10 cellular contexts compared by ENCODE assay signal in the genomic region with DNA sequence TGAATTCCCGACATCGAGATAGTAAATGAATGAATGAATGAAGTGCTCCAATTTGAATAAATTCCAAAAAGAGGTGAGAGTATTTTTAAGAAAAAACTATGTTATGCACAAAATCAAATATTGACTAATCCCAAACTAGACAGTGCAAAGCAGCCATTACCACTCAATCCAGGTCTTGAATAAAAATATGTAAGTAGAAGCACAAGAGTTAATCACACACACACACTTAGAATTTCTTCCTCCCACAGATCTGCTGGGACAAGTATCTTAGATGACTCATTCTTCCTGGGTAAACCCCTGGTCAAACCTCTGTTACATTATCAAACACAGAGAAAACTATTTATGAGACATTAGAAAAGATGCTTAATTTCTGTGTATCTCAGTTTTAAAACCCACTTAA. TPM values are rescaled to one million over a fixed set of nuclear protein-coding genes. Genes with fewer than 3 reads are reported as not detected.
DNase-seq lines count a peak whose midpoint lies in the region; ATAC-seq, FAIRE-seq and TF ChIP-seq lines count a peak whose summit lies in the region.
"Had no signal": no experiment of that assay in that cellular context is flagged by ENCODE, and none has a peak within 500 bp of the region (broad histone marks: within the 10 kb centered on the region; RNA-seq: fewer than 3 reads in every experiment).

No MANE protein-coding gene starts in this region.

- no peak overlapping the region for H3K27ac ChIP-seq in RWPE1
- no peak overlapping the region for H3K27ac ChIP-seq in lower lobe of right lung
- no peak overlapping the region for H3K27ac ChIP-seq in ovary
- H3K27ac ChIP-seq: HL-60 had no signal

- no peaks in the 10 kb centered on the region for H3K27me3 ChIP-seq in lower lobe of right lung (ENCODE audit: low read depth)
- no peaks in the 10 kb centered on the region for H3K27me3 ChIP-seq in ovary

- H3K36me3 ChIP-seq in lower lobe of right lung (no peaks in the 10 kb centered on the region), ovary (no peaks in the 10 kb centered on the region)

- 57 to 72% (median 63%) methylated on average over 2 of the region's 2 CpGs for WGBS in ovary, 3 donors

- H3K4me3 ChIP-seq in GM12865 (ENCODE audit: low read depth, low read length) (no peak overlapping the region), lower lobe of right lung (no peak overlapping the region), ovary (no peak overlapping the region)

- CTCF ChIA-PET in RWPE1 (lab: Yijun Ruan, JAX), result no interaction called here

- no peak for TF ChIP-seq EP300 in ovary (IDR thresholded peaks at IDR 0.05)

- ATAC-seq in lower lobe of right lung, result peak; percentile 46 to 66

- no peak for TF ChIP-seq POLR2A in H54 (IDR thresholded peaks at IDR 0.05; ENCODE audit: low read depth, low read length)
- no peak for TF ChIP-seq POLR2A in ovary (IDR thresholded peaks at IDR 0.05)

- TF ChIP-seq CTCF in GM12865 (IDR thresholded peaks at IDR 0.05; ENCODE audit: insufficient read depth, low read depth, low read length, missing control alignments) (no peak), RWPE1 (conservative IDR thresholded peaks at IDR 0.05; ENCODE audit: low read depth) (no peak), lower lobe of right lung (IDR thresholded peaks at IDR 0.05) (no peak), ovary (IDR thresholded peaks at IDR 0.05) (no peak)

- intact Hi-C loops in lower lobe of right lung (cut with DNase I), result no loop called here
- intact Hi-C loops in ovary (cut with DNase I), result no loop called here

- H3K9me3 ChIP-seq in lower lobe of right lung (no peaks in the 10 kb centered on the region), ovary (no peaks in the 10 kb centered on the region)

- H3K4me1 ChIP-seq in lower lobe of right lung (no peaks in the 10 kb centered on the region), ovary (ENCODE audit: insufficient read depth) (no peaks in the 10 kb centered on the region)

- POLR2A ChIA-PET in RWPE1 (lab: Yijun Ruan, JAX; ENCODE audit: low non-redundant PET), result no interaction called here

- peak; percentile 58 for DNase-seq in GM12865 (ENCODE audit: low read depth)
- DNase-seq in H54 (ENCODE audit: insufficient read length, low spot score), result peak; percentile 15
- peak; percentile 93 for DNase-seq in RWPE1 (ENCODE audit: low spot score)
- DNase-seq in lower lobe of right lung, result no peak
- DNase-seq in activated effector memory CD4-positive, alpha-beta T cell treated with anti-CD3 and anti-CD28 coated beads, Interleukin-2, amount 50 U/mL, for 16 hours, result no peak
- no peak for DNase-seq in ovary
- no peak for DNase-seq in NCI-H748 treated with DMSO at 0.1 percent for 48 hours (lab: John Stamatoyannopoulos, UW)
- no peak for DNase-seq in NK-92 (lab: John Stamatoyannopoulos, UW; ENCODE audit: unreplicated experiment)

- peak; percentile 97 for FAIRE-seq in H54 (lab: Jason Lieb, UNC)

RNA-seq across cellular contexts. Expression of a gene that starts 55.9 kb away (rescaled TPM):
- total RNA-seq in lower lobe of right lung, result 13.2 TPM
- 1 to 10 TPM; 1.1 to 5.9 (median 2.6) TPM for total RNA-seq in ovary
- 1 to 10 TPM in 1 of 2 donors, under 1 TPM in 1; 0.96 to 2.6 TPM for polyA plus RNA-seq in ovary
- polyA plus RNA-seq: neural cell had no signal

Comparison
In these comparisons a context has a peak if more than half of its experiments do, and no peak if none do; other contexts are left out.
1. DNase-seq: peak in GM12865 (single experiment), H54 (single experiment) and RWPE1 (single experiment); none in lower lobe of right lung (single experiment), activated effector memory CD4-positive, alpha-beta T cell treated with anti-CD3 and anti-CD28 coated beads, Interleukin-2, amount 50 U/mL, for 16 hours (single experiment), ovary (0 of 5), NCI-H748 treated with DMSO at 0.1 percent for 48 hours (single experiment) and NK-92 (single experiment).